ENCODE assay signal across 27 cellular contexts in genomic region chr2:125713533-125713932, GRCh38.
"Had no signal": no experiment of that assay in that cellular context is flagged by ENCODE, and none has a peak within 500 bp of the region (broad histone marks: within the 10 kb centered on the region; RNA-seq: fewer than 3 reads in every experiment).

No MANE protein-coding gene starts in this region.

- DNase-seq: activated CD4-positive, alpha-beta T cell treated with anti-CD3 and anti-CD28 coated beads, Interleukin-2, amount 10 ng/mL, durations not matched to agents 7 days and 5 days; activated CD4-positive, alpha-beta T cell treated with anti-CD3 and anti-CD28 coated beads, Interleukin-2, amount 50 U/mL, for 48 hours; activated CD8-positive, alpha-beta T cell treated with anti-CD3 and anti-CD28 coated beads, Interleukin-2, amount 10 ng/mL, durations not matched to agents 7 days and 5 days; activated gamma-delta T cell; activated naive CD4-positive, alpha-beta T cell treated with Interleukin-2 at 50 U/mL for 16 hours; activated T-cell treated with anti-CD3 and anti-CD28 coated beads, Interleukin-2, amount 50 U/mL, for 24 hours; anterior cingulate cortex; central memory CD4-positive, alpha-beta T cell; MM.1S; MV-4-11; NCI-H1092; NCI-H1436 treated with DMSO at 0.1 percent for 48 hours; NCI-H1694 treated with DMSO at 0.1 percent for 48 hours; NCI-H2029; NCI-H2107; NCI-H2171; NCI-H446 treated with DMSO at 0.1 percent for 48 hours; NCI-H524; NCI-H69; NCI-H82; SHP77; SJCRH30 had no signal

- H3K4me2 ChIP-seq: KMS-11 had no signal

- H3K4me3 ChIP-seq: SJCRH30, SK-N-MC had no signal

- H3K4me1 ChIP-seq: SJCRH30 had no signal

- H3K27ac ChIP-seq: KMS-11, SJCRH30, SK-N-MC had no signal

- H3K27me3 ChIP-seq: SJCRH30 had no signal

- ATAC-seq: activated CD8-positive, alpha-beta T cell treated with anti-CD3 and anti-CD28 coated beads, Interleukin-2, amount 10 ng/mL, durations not matched to agents 7 days and 5 days; Panc1 had no signal

- FAIRE-seq: bronchial epithelial cell, TTC549 had no signal

- H3K9me3 ChIP-seq: SJCRH30 had no signal

- H3K9ac ChIP-seq: KMS-11 had no signal

- H3K36me3 ChIP-seq: SJCRH30 had no signal
